Comparison of ENCODE assay signal across 8 cellular contexts in genomic region chr14:69652942-69653680, GRCh38. TPM values are rescaled to one million over a fixed set of nuclear protein-coding genes. Genes with fewer than 3 reads are reported as not detected.
DNase-seq lines count a peak whose midpoint lies in the region; ATAC-seq and TF ChIP-seq lines count a peak whose summit lies in the region.

No MANE protein-coding gene starts in this region.

- DNase-seq in coronary artery (ENCODE audit: low spot score): no peak
- DNase-seq in psoas muscle: no peak
- no peak for DNase-seq in stimulated activated naive CD4-positive, alpha-beta T cell (lab: John Stamatoyannopoulos, UW)
- DNase-seq in NCI-H510A treated with DMSO at 0.1 percent for 48 hours (lab: John Stamatoyannopoulos, UW): no peak

- no peak overlapping the region for H2AFZ ChIP-seq in Loucy (ENCODE audit: low read length)

- peak overlapping the region; percentile 22 for H3K4me2 ChIP-seq in Loucy (ENCODE audit: low read depth, low read length, poor library complexity, severe bottlenecking)

- H3K9me3 ChIP-seq in Loucy (ENCODE audit: insufficient read depth, low read depth, low read length): no peaks in the 10 kb centered on the region
- H3K9me3 ChIP-seq in psoas muscle: no peaks in the 10 kb centered on the region

- peak; percentile 60 for ATAC-seq in GM18511 (IDR thresholded peaks at IDR 0.05; ENCODE audit: unreplicated experiment)
- ATAC-seq in psoas muscle: peak in 3 of 4 donors; percentile 25 to 29 (median 26)
- no peak for ATAC-seq in HG03139 (IDR thresholded peaks at IDR 0.05; ENCODE audit: unreplicated experiment)
- ATAC-seq in HG02763 (IDR thresholded peaks at IDR 0.05; ENCODE audit: unreplicated experiment): no peak

- H3K79me2 ChIP-seq in Loucy (ENCODE audit: insufficient read depth, low read length): peaks cover 99% of the 10 kb centered on the region

- no peaks in the 10 kb centered on the region for H3F3A ChIP-seq in Loucy (ENCODE audit: low read depth)

- intact Hi-C loops in psoas muscle (cut with DNase I): no loop called here

- no peaks in the 10 kb centered on the region for H3K9me2 ChIP-seq in Loucy (replicated peaks; ENCODE audit: low read depth, low read length)

- H3K4me1 ChIP-seq in Loucy (ENCODE audit: insufficient read depth, low read length, poor library complexity, severe bottlenecking): peaks cover 39% of the 10 kb centered on the region
- H3K4me1 ChIP-seq in psoas muscle: peaks cover 76% of the 10 kb centered on the region

- peak overlapping the region; percentile 16 to 75 for H3K27ac ChIP-seq in coronary artery
- peak overlapping the region; percentile 57 for H3K27ac ChIP-seq in psoas muscle

- H4K20me1 ChIP-seq in Loucy (ENCODE audit: insufficient read depth, low read length, poor library complexity, severe bottlenecking): peaks cover 53% of the 10 kb centered on the region

- H3K4me3 ChIP-seq in Loucy (ENCODE audit: low read length, poor library complexity, severe bottlenecking) (no peak overlapping the region), coronary artery (no peak overlapping the region), psoas muscle (no peak overlapping the region)

- no peak for TF ChIP-seq CTCF in Loucy (conservative IDR thresholded peaks at IDR 0.05; ENCODE audit: low read length)
- TF ChIP-seq CTCF in coronary artery (IDR thresholded peaks at IDR 0.05): no peak
- TF ChIP-seq CTCF in psoas muscle (IDR thresholded peaks at IDR 0.05): no peak

- H3K36me3 ChIP-seq in Loucy (ENCODE audit: insufficient read depth, low read length): peaks cover 6% of the 10 kb centered on the region; the same call in 1 of the 2 replicates
- no peaks in the 10 kb centered on the region for H3K36me3 ChIP-seq in psoas muscle (ENCODE audit: insufficient read depth in 1 of 2, low read depth in 1 of 2)

- H3K9ac ChIP-seq in Loucy (ENCODE audit: low read depth, low read length, poor library complexity, severe bottlenecking): no peak overlapping the region

- no peaks in the 10 kb centered on the region for H3K27me3 ChIP-seq in Loucy (ENCODE audit: insufficient read depth, low read length, poor library complexity, severe bottlenecking)
- H3K27me3 ChIP-seq in psoas muscle (ENCODE audit: insufficient read depth in 3 of 3, low read length in 2 of 3): no peaks in the 10 kb centered on the region

- WGBS in psoas muscle, 3 donors: 73 to 81% (median 79%) methylated on average over 10 of the region's 10 CpGs

RNA-seq across cellular contexts. Expression of gene SUSD6, which starts 41.7 kb away (rescaled TPM):
- 10 to 100 TPM; 14.9 to 23.4 (median 22.4) TPM for total RNA-seq in psoas muscle
- 10 to 100 TPM in 2 of 3 donors, 1 to 10 TPM in 1; 6.9 to 13.3 (median 11.7) TPM for polyA plus RNA-seq in psoas muscle

Comparison
In these comparisons a context has a peak if more than half of its experiments do, and no peak if none do; other contexts are left out.
1. ATAC-seq: peak in GM18511 (single experiment) and psoas muscle (3 of 4); none in HG03139 (single experiment) and HG02763 (single experiment).